19 cellular contexts compared by ENCODE assay signal in the genomic region with DNA sequence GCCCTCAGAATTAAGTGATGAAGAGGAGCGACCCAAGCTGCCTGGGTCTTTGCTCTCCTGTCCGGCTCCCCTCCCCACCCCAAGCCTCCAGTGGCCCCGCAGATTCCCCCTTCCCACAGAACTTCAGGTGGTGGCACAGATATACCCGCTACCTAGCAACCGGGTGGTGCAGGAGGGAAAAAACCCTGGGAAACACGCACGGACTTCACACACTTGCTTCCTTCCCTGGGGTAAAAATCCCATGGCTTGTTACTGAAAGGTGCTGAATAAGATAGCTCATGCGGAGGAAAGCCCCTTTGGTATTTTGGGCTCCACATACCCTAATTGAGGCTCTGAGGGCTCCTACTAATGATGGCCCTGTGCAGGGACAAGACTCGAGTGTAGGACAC. TPM values are rescaled to one million over a fixed set of nuclear protein-coding genes. Genes with fewer than 3 reads are reported as not detected.
DNase-seq lines count a peak whose midpoint lies in the region; TF ChIP-seq lines count a peak whose summit lies in the region.
"Had no signal": no experiment of that assay in that cellular context is flagged by ENCODE, and none has a peak within 500 bp of the region (broad histone marks: within the 10 kb centered on the region; RNA-seq: fewer than 3 reads in every experiment).

No MANE protein-coding gene starts in this region.

- intact Hi-C loops in activated T-helper 2 cell treated with anti-CD3 and anti-CD28 coated beads, Interferon-gamma antibody, Interleukin-2, Interleukin-4, amounts not matched to agents 10 μg/mL and 5 μg/mL and 100 μg/mL, durations not matched to agents 14 hours and 24 hours and 36 hours (cut with micrococcal nuclease): no loop called here

- WGBS in mesenchymal stem cell: 33% methylated on average over 8 of the region's 9 CpGs
- WGBS in suprapubic skin: 24% methylated on average over 8 of the region's 9 CpGs

- H3K4me2 ChIP-seq in mesenchymal stem cell (ENCODE audit: low read length, poor library complexity, severe bottlenecking): peak overlapping the region; percentile 18

- peak overlapping the region; percentile 76 for H3K4me3 Mint-ChIP-seq in chondrocyte (ENCODE audit: unreplicated experiment)
- H3K4me3 Mint-ChIP-seq in T-helper 2 cell treated with Interferon-gamma antibody and Interleukin-4, amounts not matched to agents 5 μg/mL and 100 μg/mL, for 36 hours: no peak overlapping the region
- H3K4me3 Mint-ChIP-seq in activated T-helper 2 cell treated with anti-CD3 and anti-CD28 coated beads, Interferon-gamma antibody, Interleukin-2, Interleukin-4, amounts not matched to agents 10 μg/mL and 5 μg/mL and 100 μg/mL, durations not matched to agents 14 hours and 24 hours and 36 hours (ENCODE audit: low read depth): no peak overlapping the region
- H3K4me3 Mint-ChIP-seq: CD4-positive, alpha-beta T cell had no signal

- no peak overlapping the region for H3K4ac ChIP-seq in mesenchymal stem cell (ENCODE audit: low read depth in 1 of 2, low read length in 2 of 2)

- no peak overlapping the region for H2AK5ac ChIP-seq in mesenchymal stem cell (ENCODE audit: low read length, severe bottlenecking)

- no peak overlapping the region for H3K27ac ChIP-seq in mesenchymal stem cell (ENCODE audit: low read length, poor library complexity, severe bottlenecking)
- no peak overlapping the region for H3K27ac ChIP-seq in suprapubic skin
- H3K27ac ChIP-seq: sigmoid colon, tibial nerve had no signal

- H3K27ac Mint-ChIP-seq in chondrocyte (ENCODE audit: unreplicated experiment): no peak overlapping the region
- H3K27ac Mint-ChIP-seq in T-helper 2 cell treated with Interferon-gamma antibody and Interleukin-4, amounts not matched to agents 5 μg/mL and 100 μg/mL, for 36 hours: no peak overlapping the region
- no peak overlapping the region for H3K27ac Mint-ChIP-seq in activated T-helper 2 cell treated with anti-CD3 and anti-CD28 coated beads, Interferon-gamma antibody, Interleukin-2, Interleukin-4, amounts not matched to agents 10 μg/mL and 5 μg/mL and 100 μg/mL, durations not matched to agents 14 hours and 24 hours and 36 hours
- H3K27ac Mint-ChIP-seq: CD4-positive, alpha-beta T cell; T-helper 17 cell had no signal

- H3K9me3 ChIP-seq in mesenchymal stem cell (ENCODE audit: control insufficient read depth, low read length): peaks cover 9% of the 10 kb centered on the region
- no peaks in the 10 kb centered on the region for H3K9me3 ChIP-seq in suprapubic skin

- H3K4me1 ChIP-seq in mesenchymal stem cell (ENCODE audit: control insufficient read depth, insufficient read depth, low read depth, low read length): peaks cover 7% of the 10 kb centered on the region
- H3K4me1 ChIP-seq in suprapubic skin: peaks cover 37% of the 10 kb centered on the region

- H3K36me3 ChIP-seq in mesenchymal stem cell (ENCODE audit: control insufficient read depth in 1 of 2, insufficient read depth in 2 of 2, low read depth in 1 of 2, low read length in 2 of 2): no peaks in the 10 kb centered on the region
- H3K36me3 ChIP-seq in suprapubic skin: no peaks in the 10 kb centered on the region
- H3K36me3 ChIP-seq: sigmoid colon, tibial nerve had no signal

- H3K4me3 ChIP-seq in mesenchymal stem cell (ENCODE audit: insufficient read depth in 1 of 2, low read depth in 1 of 2, low read length in 2 of 2): no peak overlapping the region
- peak overlapping the region; percentile 50 for H3K4me3 ChIP-seq in suprapubic skin
- H3K4me3 ChIP-seq: lung had no signal

- H3K79me1 ChIP-seq in mesenchymal stem cell (replicated peaks; ENCODE audit: low read length, poor library complexity, severe bottlenecking): no peaks in the 10 kb centered on the region

- H3K9ac ChIP-seq in mesenchymal stem cell (ENCODE audit: low read length): no peak overlapping the region

- no peak overlapping the region for H3K18ac ChIP-seq in mesenchymal stem cell (ENCODE audit: low read depth in 1 of 2, low read length in 2 of 2)

- H4K91ac ChIP-seq in mesenchymal stem cell (ENCODE audit: low read length): no peak overlapping the region

- no peak for TF ChIP-seq CTCF in chondrocyte (IDR thresholded peaks at IDR 0.05)
- TF ChIP-seq CTCF in suprapubic skin (IDR thresholded peaks at IDR 0.05): no peak

- H3K23ac ChIP-seq in mesenchymal stem cell (ENCODE audit: low read length in 2 of 2): no peak overlapping the region

- H2BK5ac ChIP-seq in mesenchymal stem cell (ENCODE audit: low read depth, low read length, poor library complexity, severe bottlenecking): no peak overlapping the region

- DNase-seq in NCI-H2227 (lab: John Stamatoyannopoulos, UW; ENCODE audit: unreplicated experiment): peak; percentile 32
- no peak for DNase-seq in NCI-H2227 treated with DMSO at 0.1 percent for 48 hours (lab: John Stamatoyannopoulos, UW)
- DNase-seq in chondrocyte (ENCODE audit: low spot score): no peak
- no peak for DNase-seq in mesenchymal stem cell
- DNase-seq in suprapubic skin (ENCODE audit: low spot score in 2 of 2): no peak
- DNase-seq in T-helper 2 cell treated with Interferon-gamma antibody and Interleukin-4, amounts not matched to agents 5 μg/mL and 100 μg/mL, for 36 hours (ENCODE audit: low spot score): no peak
- no peak for DNase-seq in activated T-helper 2 cell treated with anti-CD3 and anti-CD28 coated beads, Interferon-gamma antibody, Interleukin-2, Interleukin-4, amounts not matched to agents 10 μg/mL and 5 μg/mL and 100 μg/mL, durations not matched to agents 14 hours and 24 hours and 36 hours (ENCODE audit: low spot score)
- DNase-seq in cerebellar cortex (ENCODE audit: low spot score): no peak
- DNase-seq: activated CD4-positive, alpha-beta T cell treated with anti-CD3 and anti-CD28 coated beads for 1 hour; activated naive CD4-positive, alpha-beta T cell; CD4-positive, alpha-beta T cell; NCI-H2081 treated with DMSO at 0.1 percent for 48 hours; NK-92 treated with Interleukin-12 subunit alpha and Interleukin-12 subunit beta, amount 100 ng/mL, for 24 hours; stimulated activated CD4-positive, alpha-beta T cell treated with anti-CD3 and anti-CD28 coated beads, Interleukin-4, amount 100 ng/mL, for 1 hour; T-helper 17 cell had no signal

- TF ChIP-seq EP300 in suprapubic skin (IDR thresholded peaks at IDR 0.05): no peak

- peaks cover 42% of the 10 kb centered on the region for H3K27me3 Mint-ChIP-seq in chondrocyte (ENCODE audit: low read depth)
- H3K27me3 Mint-ChIP-seq in T-helper 2 cell treated with Interferon-gamma antibody and Interleukin-4, amounts not matched to agents 5 μg/mL and 100 μg/mL, for 36 hours (ENCODE audit: low read depth): peaks cover 48% of the 10 kb centered on the region
- peaks cover 48% of the 10 kb centered on the region for H3K27me3 Mint-ChIP-seq in activated T-helper 2 cell treated with anti-CD3 and anti-CD28 coated beads, Interferon-gamma antibody, Interleukin-2, Interleukin-4, amounts not matched to agents 10 μg/mL and 5 μg/mL and 100 μg/mL, durations not matched to agents 14 hours and 24 hours and 36 hours (ENCODE audit: low read depth)

- H3K36me3 Mint-ChIP-seq in chondrocyte (ENCODE audit: low read depth): no peaks in the 10 kb centered on the region
- no peaks in the 10 kb centered on the region for H3K36me3 Mint-ChIP-seq in T-helper 2 cell treated with Interferon-gamma antibody and Interleukin-4, amounts not matched to agents 5 μg/mL and 100 μg/mL, for 36 hours (ENCODE audit: low read depth)
- no peaks in the 10 kb centered on the region for H3K36me3 Mint-ChIP-seq in activated T-helper 2 cell treated with anti-CD3 and anti-CD28 coated beads, Interferon-gamma antibody, Interleukin-2, Interleukin-4, amounts not matched to agents 10 μg/mL and 5 μg/mL and 100 μg/mL, durations not matched to agents 14 hours and 24 hours and 36 hours (ENCODE audit: low read depth)

- no peaks in the 10 kb centered on the region for H3K9me3 Mint-ChIP-seq in chondrocyte (ENCODE audit: low read depth)
- peaks cover under 1% of the 10 kb centered on the region for H3K9me3 Mint-ChIP-seq in T-helper 2 cell treated with Interferon-gamma antibody and Interleukin-4, amounts not matched to agents 5 μg/mL and 100 μg/mL, for 36 hours
- peaks cover 5% of the 10 kb centered on the region for H3K9me3 Mint-ChIP-seq in activated T-helper 2 cell treated with anti-CD3 and anti-CD28 coated beads, Interferon-gamma antibody, Interleukin-2, Interleukin-4, amounts not matched to agents 10 μg/mL and 5 μg/mL and 100 μg/mL, durations not matched to agents 14 hours and 24 hours and 36 hours

- H2BK15ac ChIP-seq in mesenchymal stem cell (ENCODE audit: low read depth, poor library complexity, severe bottlenecking): no peak overlapping the region

- H3K27me3 ChIP-seq in mesenchymal stem cell (ENCODE audit: control insufficient read depth in 1 of 2, insufficient read depth in 1 of 2, low read length in 2 of 2) (peaks cover 41 to 60% of the 10 kb centered on the region in 2 experiments), suprapubic skin (peaks cover 42% of the 10 kb centered on the region)

- no peak overlapping the region for H2BK120ac ChIP-seq in mesenchymal stem cell (ENCODE audit: low read depth, low read length)

- no peak overlapping the region for H2AFZ ChIP-seq in mesenchymal stem cell (ENCODE audit: low read depth, low read length)

- TF ChIP-seq POLR2A in suprapubic skin (IDR thresholded peaks at IDR 0.05): no peak

- H3K14ac ChIP-seq in mesenchymal stem cell (ENCODE audit: low read length in 2 of 2): no peak overlapping the region

- H4K8ac ChIP-seq in mesenchymal stem cell (ENCODE audit: low read length): no peak overlapping the region

- peaks cover 21% of the 10 kb centered on the region for H3K4me1 Mint-ChIP-seq in chondrocyte (ENCODE audit: low read depth)
- H3K4me1 Mint-ChIP-seq in T-helper 2 cell treated with Interferon-gamma antibody and Interleukin-4, amounts not matched to agents 5 μg/mL and 100 μg/mL, for 36 hours (ENCODE audit: low read depth): no peaks in the 10 kb centered on the region
- H3K4me1 Mint-ChIP-seq in activated T-helper 2 cell treated with anti-CD3 and anti-CD28 coated beads, Interferon-gamma antibody, Interleukin-2, Interleukin-4, amounts not matched to agents 10 μg/mL and 5 μg/mL and 100 μg/mL, durations not matched to agents 14 hours and 24 hours and 36 hours (ENCODE audit: low read depth): no peaks in the 10 kb centered on the region

- no peak overlapping the region for H2BK12ac ChIP-seq in mesenchymal stem cell (ENCODE audit: low read length in 2 of 2)

RNA-seq across cellular contexts. Expression of a gene that starts 0.8 kb away (rescaled TPM):
- total RNA-seq in chondrocyte (0.18 to 0.92 TPM (median 0.30 TPM) in 3 replicates), suprapubic skin (10 to 100 TPM in 1 of 4 donors, 1 to 10 TPM in 3; 2.1 to 21.8 (median 3.0) TPM)
- 0.06 TPM for polyA plus RNA-seq in mesenchymal stem cell (2013, experiment 1 of 2)
- 0.04 TPM for polyA plus RNA-seq in mesenchymal stem cell (2013, experiment 2 of 2)
- not detected in 2 replicates for total RNA-seq in activated T-helper 2 cell treated with anti-CD3 and anti-CD28 coated beads, Interferon-gamma antibody, Interleukin-2, Interleukin-4, amounts not matched to agents 10 μg/mL and 5 μg/mL and 100 μg/mL, durations not matched to agents 14 hours and 24 hours and 36 hours
- total RNA-seq: A172; CD4-positive, alpha-beta T cell; T-helper 17 cell had no signal
